7 cellular contexts compared by ENCODE assay signal in genomic region chr9:128723352-128723865, GRCh38. TPM values are rescaled to one million over a fixed set of nuclear protein-coding genes. Genes with fewer than 3 reads are reported as not detected.
DNase-seq lines count a peak whose midpoint lies in the region; ATAC-seq and TF ChIP-seq lines count a peak whose summit lies in the region.

No MANE protein-coding gene starts in this region.

- H3K4me1 ChIP-seq in HEK293 (ENCODE audit: control insufficient read depth, insufficient read depth, low read length), result no peaks in the 10 kb centered on the region
- H3K4me1 ChIP-seq in iPS DF 6.9 (ENCODE audit: control insufficient read depth, insufficient read depth, low read length), result no peaks in the 10 kb centered on the region
- H3K4me1 ChIP-seq in stomach, result peaks cover 14 to 36% (median 30%) of the 10 kb centered on the region in 4 donors

- H3K36me3 ChIP-seq in HEK293 (ENCODE audit: control insufficient read depth in 2 of 2, insufficient read depth in 1 of 2, low read length in 2 of 2) (peaks cover 0 to 30% of the 10 kb centered on the region in 2 experiments; a peak in 1 of 3 replicates), iPS DF 6.9 (ENCODE audit: control insufficient read depth, insufficient read depth, low read length) (peaks cover 7% of the 10 kb centered on the region), stomach (peaks cover 0 to 27% (median 24%) of the 10 kb centered on the region in 4 donors)

- peaks cover 2% of the 10 kb centered on the region for H3K36me3 Mint-ChIP-seq in activated CD8-positive, alpha-beta T cell treated with anti-CD3 and anti-CD28 coated beads for 36 hours (ENCODE audit: low read depth)

- TF ChIP-seq POLR2A in stomach (IDR thresholded peaks at IDR 0.05), result no peak

- WGBS in iPS DF 6.9 (ENCODE audit: insufficient coverage, insufficient read length), result no CpG with 5 or more reads among the region's 7 CpGs
- 22 to 31% (median 27%) methylated on average over 7 of the region's 7 CpGs for WGBS in stomach, 5 donors

- peak overlapping the region; percentile 96 for H3K27ac Mint-ChIP-seq in activated CD8-positive, alpha-beta T cell treated with anti-CD3 and anti-CD28 coated beads for 36 hours

- H3K27me3 Mint-ChIP-seq in activated CD8-positive, alpha-beta T cell treated with anti-CD3 and anti-CD28 coated beads for 36 hours, result no peaks in the 10 kb centered on the region

- ATAC-seq in activated CD8-positive, alpha-beta T cell treated with anti-CD3 and anti-CD28 coated beads for 36 hours, result no peak

- H3K4me3 ChIP-seq in HEK293 (ENCODE audit: low read depth, low read length), result peak overlapping the region; percentile 91
- H3K4me3 ChIP-seq in iPS DF 6.9 (ENCODE audit: low read length), result peak overlapping the region; percentile 95
- H3K4me3 ChIP-seq in stomach, result peak overlapping the region; percentile 73 to 90 (median 81)

- peak overlapping the region; percentile 40 for H3K27ac ChIP-seq in HEK293 (ENCODE audit: extremely low read depth, low read depth, low read length)
- no peak overlapping the region for H3K27ac ChIP-seq in iPS DF 6.9 (ENCODE audit: low read length)
- H3K27ac ChIP-seq in stomach, result peak overlapping the region; percentile 85 to 91 (median 89)

- H3K27me3 ChIP-seq in iPS DF 6.9 (ENCODE audit: control insufficient read depth, insufficient read depth, low read length) (no peaks in the 10 kb centered on the region), stomach (no peaks in the 10 kb centered on the region)

- peaks cover 33% of the 10 kb centered on the region for H3K4me1 Mint-ChIP-seq in activated CD8-positive, alpha-beta T cell treated with anti-CD3 and anti-CD28 coated beads for 36 hours (ENCODE audit: low read depth)

- no peaks in the 10 kb centered on the region for H3K9me3 Mint-ChIP-seq in activated CD8-positive, alpha-beta T cell treated with anti-CD3 and anti-CD28 coated beads for 36 hours

- intact Hi-C loops in activated CD8-positive, alpha-beta T cell treated with anti-CD3 and anti-CD28 coated beads for 36 hours (cut with micrococcal nuclease), result no loop called here
- intact Hi-C loops in stomach (cut with DNase I; ENCODE audit: low total_unique reads), result no loop called here

- CTCF ChIA-PET in HEK293 (lab: Yijun Ruan, JAX), result interaction anchor here (1.4 to 1.5 kb wide), 2 partner anchors 17 to 21 kb away, joined by 3 to 8 read pairs; partner anchors contain the start of gene PKN3
- CTCF ChIA-PET in activated CD8-positive, alpha-beta T cell treated with anti-CD3 and anti-CD28 coated beads for 36 hours (lab: Charles Lee), result interaction anchor here (0.7 to 1.4 kb wide), 6 partner anchors 9 to 106 kb away, joined by 3 to 5 read pairs (median 4); partner anchors contain the start of genes PKN3 and SPOUT1

- no peak for TF ChIP-seq CTCF in HEK293 (tag by site-specific recombination; IDR thresholded peaks at IDR 0.05)
- TF ChIP-seq CTCF in activated CD8-positive, alpha-beta T cell treated with anti-CD3 and anti-CD28 coated beads for 36 hours (IDR thresholded peaks at IDR 0.05), result no peak
- no peak for TF ChIP-seq CTCF in stomach (IDR thresholded peaks at IDR 0.05)

- H3K9me3 ChIP-seq in HEK293 (ENCODE audit: control insufficient read depth, insufficient read depth, low read depth, low read length), result no peaks in the 10 kb centered on the region
- H3K9me3 ChIP-seq in iPS DF 6.9 (ENCODE audit: control insufficient read depth, insufficient read depth, low read length), result no peaks in the 10 kb centered on the region
- H3K9me3 ChIP-seq in stomach, result no peaks in the 10 kb centered on the region

- H3K4me3 Mint-ChIP-seq in activated CD8-positive, alpha-beta T cell treated with anti-CD3 and anti-CD28 coated beads for 36 hours, result peak overlapping the region; percentile 99

- POLR2A ChIA-PET in HEK293 (lab: Yijun Ruan, JAX), result interaction anchor here (0.6 to 2.5 kb wide), 18 partner anchors 9 to 455 kb away, joined by 3 to 22 read pairs (median 8); partner anchors contain the start of genes ENDOG, IER5L, PKN3 and SET
- POLR2A ChIA-PET in activated CD8-positive, alpha-beta T cell treated with anti-CD3 and anti-CD28 coated beads for 36 hours (lab: Charles Lee), result interaction anchor here (1.0 to 2.9 kb wide), 7 partner anchors 9 to 170 kb away, joined by 3 to 10 read pairs (median 7); partner anchors contain the start of gene SPTAN1

- TF ChIP-seq EP300 in stomach (IDR thresholded peaks at IDR 0.05), result no peak

- DNase-seq in activated CD8-positive, alpha-beta T cell treated with anti-CD3 and anti-CD28 coated beads for 36 hours, result no peak
- DNase-seq in iPS DF 6.9 (ENCODE audit: low read depth, low spot score) (no peak), stomach (no peak), inferior parietal cortex (ENCODE audit: extremely low spot score) (no peak), NCI-H446 treated with DMSO at 0.1 percent for 48 hours (lab: John Stamatoyannopoulos, UW) (no peak), NCI-H774 (lab: John Stamatoyannopoulos, UW) (no peak)

TF ChIP-seq in HEK293, 187 proteins besides CTCF, POLR2A, EP300 and RAD21 (continues in another document):
- TF ChIP-seq ZFP37 (tag by site-specific recombination; IDR thresholded peaks at IDR 0.05), result peak; percentile 62; the same call in 1 of the 2 replicates
- TF ChIP-seq ZNF366 (tag by site-specific recombination; conservative IDR thresholded peaks at IDR 0.05), result peak; percentile 58; the same call in 1 of the 2 replicates
- no peak for TF ChIP-seq ZNF654 (tag by site-specific recombination; IDR thresholded peaks at IDR 0.05; ENCODE audit: low read depth)
- no peak for TF ChIP-seq ZNF704 (tag by site-specific recombination; IDR thresholded peaks at IDR 0.05)
- TF ChIP-seq ZBTB17 (tag by site-specific recombination; IDR thresholded peaks at IDR 0.05), result peak; percentile 85
- TF ChIP-seq ZBTB48 (tag by site-specific recombination; IDR thresholded peaks at IDR 0.05), result 0 out of 2 replicates have a peak, but pooled peaks have one; percentile 55
- peak; percentile 57; the same call in 1 of the 2 replicates for TF ChIP-seq EGR2 (tag by site-specific recombination; IDR thresholded peaks at IDR 0.05; ENCODE audit: low read depth)
- TF ChIP-seq ZNF174 (tag by site-specific recombination; IDR thresholded peaks at IDR 0.05), result no peak
- TF ChIP-seq ZFHX2 (tag by site-specific recombination; conservative IDR thresholded peaks at IDR 0.05), result peak; percentile 73
- no peak for TF ChIP-seq ZNF148 (tag by site-specific recombination; IDR thresholded peaks at IDR 0.05; ENCODE audit: borderline replicate concordance)

RNA-seq across cellular contexts. Expression of gene ZDHHC12, which starts 0.5 kb away (rescaled TPM):
- total RNA-seq in activated CD8-positive, alpha-beta T cell treated with anti-CD3 and anti-CD28 coated beads for 36 hours, result 10 to 100 TPM; 44.9 to 48.7 TPM
- total RNA-seq in stomach, result 100 to 1,000 TPM in 1 of 5 donors, 10 to 100 TPM in 2, 1 to 10 TPM in 2; 3.5 to 116 (median 20.0) TPM
- polyA plus RNA-seq in stomach, result 10 to 100 TPM; 57.1 to 90.5 (median 60.5) TPM

RNA-seq across cellular contexts. Expression of gene PKN3, which starts 21.1 kb away (rescaled TPM):
- total RNA-seq in activated CD8-positive, alpha-beta T cell treated with anti-CD3 and anti-CD28 coated beads for 36 hours, result 10 to 100 TPM in 1 of 2 experiments, 1 to 10 TPM in 1; 9.3 to 10.7 TPM
- total RNA-seq in stomach, result 10 to 100 TPM in 3 of 5 donors, 1 to 10 TPM in 2; 5.0 to 23.2 (median 13.3) TPM
- 1 to 10 TPM; 5.3 to 8.0 (median 7.7) TPM for polyA plus RNA-seq in stomach

RNA-seq across cellular contexts. Expression of gene SET, which starts 34.4 kb away (rescaled TPM):
- total RNA-seq in activated CD8-positive, alpha-beta T cell treated with anti-CD3 and anti-CD28 coated beads for 36 hours, result 100 to 1,000 TPM; 749 to 755 TPM
- total RNA-seq in stomach, result 100 to 1,000 TPM in 3 of 5 donors, 10 to 100 TPM in 2; 49.0 to 489 (median 123) TPM
- 100 to 1,000 TPM; 109 to 150 (median 111) TPM for polyA plus RNA-seq in stomach

RNA-seq across cellular contexts. Expression of gene ZER1, which starts 48.3 kb away (rescaled TPM):
- 10 to 100 TPM; 14.9 to 17.8 TPM for total RNA-seq in activated CD8-positive, alpha-beta T cell treated with anti-CD3 and anti-CD28 coated beads for 36 hours
- 100 to 1,000 TPM in 1 of 5 donors, 10 to 100 TPM in 4; 25.5 to 214 (median 68.3) TPM for total RNA-seq in stomach
- 10 to 100 TPM; 16.3 to 19.2 (median 18.8) TPM for polyA plus RNA-seq in stomach
